ENCODE assay signal across 2 cellular contexts in the genomic region with DNA sequence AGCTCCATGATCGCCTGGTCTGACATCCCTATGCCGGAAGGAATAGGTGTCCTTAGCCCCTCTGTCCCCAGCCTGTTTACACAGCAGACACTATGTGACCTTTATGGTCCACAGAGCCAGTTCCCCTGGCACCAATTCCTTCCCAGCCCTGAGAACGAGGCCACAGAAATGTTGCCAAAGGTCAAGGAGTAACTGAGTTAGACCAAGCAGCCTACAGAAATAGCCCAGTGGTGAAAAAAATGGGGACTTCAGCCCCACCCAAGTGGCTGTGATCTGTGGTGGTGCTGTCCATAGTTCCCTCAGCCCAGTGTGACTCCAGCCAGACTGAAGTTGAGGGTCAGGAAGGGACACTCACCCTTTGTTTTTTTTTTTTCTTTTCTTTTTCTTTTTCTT.
TF ChIP-seq lines count a peak whose summit lies in the region.

No MANE protein-coding gene starts in this region.

TF ChIP-seq in SK-N-SH, 30 proteins besides CTCF, POLR2A, EP300 and RAD21 (continued from another document):
- TF ChIP-seq, protein P1, sequence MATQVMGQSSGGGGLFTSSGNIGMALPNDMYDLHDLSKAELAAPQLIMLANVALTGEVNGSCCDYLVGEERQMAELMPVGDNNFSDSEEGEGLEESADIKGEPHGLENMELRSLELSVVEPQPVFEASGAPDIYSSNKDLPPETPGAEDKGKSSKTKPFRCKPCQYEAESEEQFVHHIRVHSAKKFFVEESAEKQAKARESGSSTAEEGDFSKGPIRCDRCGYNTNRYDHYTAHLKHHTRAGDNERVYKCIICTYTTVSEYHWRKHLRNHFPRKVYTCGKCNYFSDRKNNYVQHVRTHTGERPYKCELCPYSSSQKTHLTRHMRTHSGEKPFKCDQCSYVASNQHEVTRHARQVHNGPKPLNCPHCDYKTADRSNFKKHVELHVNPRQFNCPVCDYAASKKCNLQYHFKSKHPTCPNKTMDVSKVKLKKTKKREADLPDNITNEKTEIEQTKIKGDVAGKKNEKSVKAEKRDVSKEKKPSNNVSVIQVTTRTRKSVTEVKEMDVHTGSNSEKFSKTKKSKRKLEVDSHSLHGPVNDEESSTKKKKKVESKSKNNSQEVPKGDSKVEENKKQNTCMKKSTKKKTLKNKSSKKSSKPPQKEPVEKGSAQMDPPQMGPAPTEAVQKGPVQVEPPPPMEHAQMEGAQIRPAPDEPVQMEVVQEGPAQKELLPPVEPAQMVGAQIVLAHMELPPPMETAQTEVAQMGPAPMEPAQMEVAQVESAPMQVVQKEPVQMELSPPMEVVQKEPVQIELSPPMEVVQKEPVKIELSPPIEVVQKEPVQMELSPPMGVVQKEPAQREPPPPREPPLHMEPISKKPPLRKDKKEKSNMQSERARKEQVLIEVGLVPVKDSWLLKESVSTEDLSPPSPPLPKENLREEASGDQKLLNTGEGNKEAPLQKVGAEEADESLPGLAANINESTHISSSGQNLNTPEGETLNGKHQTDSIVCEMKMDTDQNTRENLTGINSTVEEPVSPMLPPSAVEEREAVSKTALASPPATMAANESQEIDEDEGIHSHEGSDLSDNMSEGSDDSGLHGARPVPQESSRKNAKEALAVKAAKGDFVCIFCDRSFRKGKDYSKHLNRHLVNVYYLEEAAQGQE (IDR thresholded peaks at IDR 0.05; ENCODE audit: low read depth, low read length): no peak

TF ChIP-seq in SK-N-SH treated with all-trans-retinoic acid at 6 μM for 48 hours, 23 proteins besides CTCF, POLR2A, EP300 and RAD21 (continued from another document):
- TF ChIP-seq, protein P2, sequence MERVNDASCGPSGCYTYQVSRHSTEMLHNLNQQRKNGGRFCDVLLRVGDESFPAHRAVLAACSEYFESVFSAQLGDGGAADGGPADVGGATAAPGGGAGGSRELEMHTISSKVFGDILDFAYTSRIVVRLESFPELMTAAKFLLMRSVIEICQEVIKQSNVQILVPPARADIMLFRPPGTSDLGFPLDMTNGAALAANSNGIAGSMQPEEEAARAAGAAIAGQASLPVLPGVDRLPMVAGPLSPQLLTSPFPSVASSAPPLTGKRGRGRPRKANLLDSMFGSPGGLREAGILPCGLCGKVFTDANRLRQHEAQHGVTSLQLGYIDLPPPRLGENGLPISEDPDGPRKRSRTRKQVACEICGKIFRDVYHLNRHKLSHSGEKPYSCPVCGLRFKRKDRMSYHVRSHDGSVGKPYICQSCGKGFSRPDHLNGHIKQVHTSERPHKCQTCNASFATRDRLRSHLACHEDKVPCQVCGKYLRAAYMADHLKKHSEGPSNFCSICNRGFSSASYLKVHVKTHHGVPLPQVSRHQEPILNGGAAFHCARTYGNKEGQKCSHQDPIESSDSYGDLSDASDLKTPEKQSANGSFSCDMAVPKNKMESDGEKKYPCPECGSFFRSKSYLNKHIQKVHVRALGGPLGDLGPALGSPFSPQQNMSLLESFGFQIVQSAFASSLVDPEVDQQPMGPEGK (CRISPR knock-in tag; IDR thresholded peaks at IDR 0.05; ENCODE audit: borderline replicate concordance): no peak
- TF ChIP-seq ISL1 (CRISPR knock-in tag; IDR thresholded peaks at IDR 0.05): no peak
- TF ChIP-seq PPARA (CRISPR knock-in tag; IDR thresholded peaks at IDR 0.05; ENCODE audit: borderline replicate concordance): no peak
- TF ChIP-seq CSRNP3 (CRISPR knock-in tag; IDR thresholded peaks at IDR 0.05): no peak
- TF ChIP-seq, protein P3, sequence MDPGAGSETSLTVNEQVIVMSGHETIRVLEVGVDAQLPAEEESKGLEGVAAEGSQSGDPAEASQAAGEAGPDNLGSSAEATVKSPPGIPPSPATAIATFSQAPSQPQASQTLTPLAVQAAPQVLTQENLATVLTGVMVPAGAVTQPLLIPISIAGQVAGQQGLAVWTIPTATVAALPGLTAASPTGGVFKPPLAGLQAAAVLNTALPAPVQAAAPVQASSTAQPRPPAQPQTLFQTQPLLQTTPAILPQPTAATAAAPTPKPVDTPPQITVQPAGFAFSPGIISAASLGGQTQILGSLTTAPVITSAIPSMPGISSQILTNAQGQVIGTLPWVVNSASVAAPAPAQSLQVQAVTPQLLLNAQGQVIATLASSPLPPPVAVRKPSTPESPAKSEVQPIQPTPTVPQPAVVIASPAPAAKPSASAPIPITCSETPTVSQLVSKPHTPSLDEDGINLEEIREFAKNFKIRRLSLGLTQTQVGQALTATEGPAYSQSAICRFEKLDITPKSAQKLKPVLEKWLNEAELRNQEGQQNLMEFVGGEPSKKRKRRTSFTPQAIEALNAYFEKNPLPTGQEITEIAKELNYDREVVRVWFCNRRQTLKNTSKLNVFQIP (CRISPR knock-in tag; IDR thresholded peaks at IDR 0.05; ENCODE audit: borderline replicate concordance, low read depth): no peak
